In genomic region chr11:130623909-130624668, GRCh38 we compare ENCODE assay signal across 16 cellular contexts.
A peak's percentile ranks its signal among the peaks of the same experiment; 100 is the strongest.
DNase-seq lines count a peak whose midpoint lies in the region; ATAC-seq and TF ChIP-seq lines count a peak whose summit lies in the region.
"Had no signal": no experiment of that assay in that cellular context is flagged by ENCODE, and none has a peak within 500 bp of the region (broad histone marks: within the 10 kb centered on the region; RNA-seq: fewer than 3 reads in every experiment).

No MANE protein-coding gene starts in this region.

- no peaks in the 10 kb centered on the region for H3K36me3 ChIP-seq in SJSA1
- no peaks in the 10 kb centered on the region for H3K36me3 ChIP-seq in mucosa of descending colon (ENCODE audit: low read depth)
- no peaks in the 10 kb centered on the region for H3K36me3 ChIP-seq in aorta (ENCODE audit: control insufficient read depth in 1 of 2, insufficient read depth in 2 of 2, low read length in 1 of 2)
- H3K36me3 ChIP-seq: uterus had no signal

- H3K27ac ChIP-seq in SJSA1 (peak overlapping the region; percentile 36; the same call in 1 of the 2 replicates), aorta (ENCODE audit: low read depth in 1 of 2, low read length in 2 of 2) (peak overlapping the region in 1 of 2 donors; percentile 2)

- H3K4me1 ChIP-seq in SJSA1 (replicated peaks) (peaks cover 10% of the 10 kb centered on the region), mucosa of descending colon (ENCODE audit: low read depth) (no peaks in the 10 kb centered on the region), aorta (ENCODE audit: control insufficient read depth in 1 of 2, insufficient read depth in 2 of 2, low read length in 2 of 2) (no peaks in the 10 kb centered on the region)
- H3K4me1 ChIP-seq: uterus had no signal

- ATAC-seq in mucosa of descending colon (peak; percentile 52), aorta (ENCODE audit: low FRiP score) (peak; percentile 74), HG03342 (IDR thresholded peaks at IDR 0.05; ENCODE audit: unreplicated experiment) (no peak)
- ATAC-seq: GM12878; natural killer cell treated with Interleukin-12 subunit alpha and Interleukin-12 subunit beta and Interleukin-15 and Interleukin-18, amount 100 ng/mL, for 72 hours; stimulated activated effector memory CD8-positive, alpha-beta T cell treated with anti-CD3 and anti-CD28 coated beads, Interleukin-12 subunit alpha, Interleukin-12 subunit beta, amount 100 ng/mL, for 72 hours had no signal

- H3K9me3 ChIP-seq in SJSA1 (replicated peaks) (no peaks in the 10 kb centered on the region), mucosa of descending colon (no peaks in the 10 kb centered on the region), aorta (ENCODE audit: control insufficient read depth, low read length) (no peaks in the 10 kb centered on the region)
- H3K9me3 ChIP-seq: uterus had no signal

- DNase-seq in SJSA1 (ENCODE audit: low read depth in 1 of 2, low spot score in 2 of 2) (peak; percentile 56 to 67), fibroblast of villous mesenchyme (ENCODE audit: low read depth) (peak; percentile 92), mucosa of descending colon (no peak), aorta (no peak), germinal center (ENCODE audit: low spot score) (no peak), activated T-cell treated with anti-CD3 and anti-CD28 coated beads for 4 hours (no peak)
- DNase-seq: activated CD4-positive, alpha-beta T cell treated with anti-CD3 and anti-CD28 coated beads for 1 hour; activated CD8-positive, alpha-beta memory T cell treated with anti-CD3 and anti-CD28 coated beads, Interleukin-2, amount 50 U/mL, for 48 hours; activated naive CD4-positive, alpha-beta T cell treated with anti-CD3 and anti-CD28 coated beads, Interleukin-2, amount 50 U/mL, for 16 hours; MV-4-11; NCI-H774; uterus had no signal

- no peaks in the 10 kb centered on the region for H3K27me3 ChIP-seq in SJSA1 (replicated peaks)
- no peaks in the 10 kb centered on the region for H3K27me3 ChIP-seq in aorta (ENCODE audit: control insufficient read depth in 1 of 2, insufficient read depth in 2 of 2, low read length in 1 of 2)
- H3K27me3 ChIP-seq: uterus had no signal

- WGBS in aorta, 2 donors, result 31 to 40% methylated on average over 6 of the region's 6 CpGs

- TF ChIP-seq CTCF in fibroblast of villous mesenchyme (IDR thresholded peaks at IDR 0.05; ENCODE audit: insufficient read depth, low read depth, low read length) (peak; percentile 53), mucosa of descending colon (IDR thresholded peaks at IDR 0.05) (no peak)

- H3K4me3 ChIP-seq in SJSA1 (no peak overlapping the region), fibroblast of villous mesenchyme (ENCODE audit: low read depth, low read length) (no peak overlapping the region), mucosa of descending colon (no peak overlapping the region), aorta (ENCODE audit: low read length in 2 of 2) (no peak overlapping the region)
- H3K4me3 ChIP-seq: GM12878, uterus had no signal

- intact Hi-C loops in mucosa of descending colon (cut with DNase I, micrococcal nuclease), result no loop called here
- intact Hi-C loops in aorta (cut with DNase I), result no loop called here

Comparison
In these comparisons a context has a peak if more than half of its experiments do, and no peak if none do; other contexts are left out.
1. DNase-seq: peak in SJSA1 (2 of 2) and fibroblast of villous mesenchyme (single experiment); none in mucosa of descending colon (0 of 3), aorta (0 of 2), germinal center (single experiment) and activated T-cell treated with anti-CD3 and anti-CD28 coated beads for 4 hours (single experiment).